Comparison of ENCODE assay signal across 14 cellular contexts in the genomic region with DNA sequence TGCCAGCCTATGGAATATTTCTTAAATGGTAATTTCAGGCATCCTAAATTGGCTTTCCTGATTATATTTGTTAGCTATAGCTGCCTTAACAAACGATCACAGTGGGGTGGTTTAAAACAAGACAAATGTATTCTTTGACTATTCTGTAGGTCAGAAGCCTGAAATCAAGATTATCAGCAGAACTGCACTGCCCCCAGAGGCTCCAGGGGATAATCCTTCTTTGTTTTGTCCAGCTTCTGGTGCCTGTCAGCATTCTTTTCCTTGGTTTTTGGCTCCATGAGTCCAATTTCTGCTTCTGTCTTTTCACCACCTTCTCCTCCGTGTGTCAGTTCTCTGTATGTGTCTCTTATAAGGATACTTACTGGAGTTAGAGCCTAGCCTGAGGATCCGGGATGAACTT.
DNase-seq lines count a peak whose midpoint lies in the region; ATAC-seq, FAIRE-seq and TF ChIP-seq lines count a peak whose summit lies in the region.
"Had no signal": no experiment of that assay in that cellular context is flagged by ENCODE, and none has a peak within 500 bp of the region (broad histone marks: within the 10 kb centered on the region; RNA-seq: fewer than 3 reads in every experiment).

No MANE protein-coding gene starts in this region.

- 0 out of 2 replicates have a peak, but pooled peaks have one; percentile 4 for TF ChIP-seq RAD21 in SK-N-SH (IDR thresholded peaks at IDR 0.05; ENCODE audit: low read length)

- intact Hi-C loops in PC-3 (cut with micrococcal nuclease) (loop anchor here (5.0 to 10.0 kb wide), 2 partner anchors 263 to 476 kb away; no protein-coding TSS in a partner anchor), cardiac septum (cut with DNase I) (no loop called here)

- no peaks in the 10 kb centered on the region for H3K9me2 ChIP-seq in SK-N-SH
- H3K9me2 ChIP-seq in PC-3 (replicated peaks; ENCODE audit: low read length), result no peaks in the 10 kb centered on the region

- H3K79me2 ChIP-seq in SK-N-SH (ENCODE audit: insufficient read depth), result no peaks in the 10 kb centered on the region
- no peaks in the 10 kb centered on the region for H3K79me2 ChIP-seq in PC-3 (ENCODE audit: low read length)

- no peak for TF ChIP-seq EP300 in SK-N-SH (IDR thresholded peaks at IDR 0.05; ENCODE audit: borderline replicate concordance in 1 of 2, low read depth in 1 of 2, low read length in 1 of 2)

- CTCF ChIA-PET in SK-N-SH (lab: Yijun Ruan, JAX) (no interaction called here), PC-3 (lab: Charles Lee) (interaction anchor here (0.7 to 1.0 kb wide), 2 partner anchors 476 to 484 kb away, joined by 4 to 5 read pairs; no protein-coding TSS in a partner anchor)

- H3K27ac ChIP-seq in SK-N-SH (ENCODE audit: low read depth in 2 of 2, low read length in 1 of 2), result no peak overlapping the region
- H3K27ac ChIP-seq in PC-3 (ENCODE audit: low read length), result no peak overlapping the region
- H3K27ac ChIP-seq: esophagus squamous epithelium, uterus had no signal

- H3K9ac ChIP-seq in SK-N-SH, result no peak overlapping the region
- no peak overlapping the region for H3K9ac ChIP-seq in PC-3 (ENCODE audit: low read length)

- H3K9me3 ChIP-seq in SK-N-SH (no peaks in the 10 kb centered on the region), PC-3 (ENCODE audit: low read length) (no peaks in the 10 kb centered on the region)
- H3K9me3 ChIP-seq: esophagus squamous epithelium, uterus had no signal

- H3K4me3 ChIP-seq in SK-N-SH (ENCODE audit: low read depth in 2 of 2, low read length in 1 of 2) (no peak overlapping the region), PC-3 (ENCODE audit: low read length) (no peak overlapping the region)
- H3K4me3 ChIP-seq: esophagus squamous epithelium, uterus had no signal

- FAIRE-seq in urothelium cell line (lab: Jason Lieb, UNC), result no peak
- FAIRE-seq: GM18507 had no signal

- no peak for ATAC-seq in SK-N-SH treated with all-trans-retinoic acid at 6 μM for 48 hours
- no peak for ATAC-seq in PC-3

- H3K4me2 ChIP-seq in SK-N-SH, result no peak overlapping the region
- no peak overlapping the region for H3K4me2 ChIP-seq in PC-3 (ENCODE audit: low read length)

- no peak for DNase-seq in SK-N-SH
- DNase-seq in PC-3, result peak; percentile 24
- peak; percentile 1 to 4 for DNase-seq in erythroblast (lab: John Stamatoyannopoulos, UW)
- DNase-seq in urothelium cell line (ENCODE audit: low spot score), result peak; percentile 22
- no peak for DNase-seq in cardiac septum (ENCODE audit: low spot score)
- DNase-seq in activated effector memory CD4-positive, alpha-beta T cell treated with Interleukin-2 at 50 U/mL for 16 hours, result no peak
- no peak for DNase-seq in stimulated activated CD4-positive, alpha-beta T cell treated with anti-CD3 and anti-CD28 coated beads, Interleukin-1b, Interleukin-23, amount 100 ng/mL, for 48 hours
- DNase-seq: esophagus squamous epithelium, GF-D8, NCI-H2081, T-helper 9 cell, uterus had no signal

- POLR2A ChIA-PET in SK-N-SH (lab: Yijun Ruan, JAX), result no interaction called here
- POLR2A ChIA-PET in PC-3 (lab: Charles Lee; ENCODE audit: unreplicated experiment), result interaction anchor here (0.5 kb wide), 1 partner anchor 1547 kb away, joined by 3 read pairs; no protein-coding TSS in a partner anchor

- no peak for TF ChIP-seq POLR2A in erythroblast (IDR thresholded peaks at IDR 0.05; ENCODE audit: low read length)

- peak; percentile 31; the same call in 1 of the 2 replicates for TF ChIP-seq CTCF in SK-N-SH (IDR thresholded peaks at IDR 0.05)
- TF ChIP-seq CTCF in PC-3 (conservative IDR thresholded peaks at IDR 0.05; ENCODE audit: low read depth, low read length), result peak; percentile 48

- H2AFZ ChIP-seq in SK-N-SH (ENCODE audit: low read depth) (no peak overlapping the region), PC-3 (ENCODE audit: low read length) (no peak overlapping the region)

- 2% methylated on average over 3 of the region's 3 CpGs for WGBS in SK-N-SH (ENCODE audit: low lambda C conversion rate)

- no peaks in the 10 kb centered on the region for H3F3A ChIP-seq in SK-N-SH (replicated peaks; ENCODE audit: insufficient read depth)
- H3F3A ChIP-seq in PC-3 (ENCODE audit: low read length, unreplicated experiment), result no peaks in the 10 kb centered on the region

- BruUV-seq in PC-3 (replicated peaks; lab: Mats Ljungman, UMichigan), result no TSS peak

- H4K20me1 ChIP-seq in SK-N-SH (ENCODE audit: insufficient read depth), result no peaks in the 10 kb centered on the region
- no peaks in the 10 kb centered on the region for H4K20me1 ChIP-seq in PC-3 (ENCODE audit: low read length)

- H3K36me3 ChIP-seq in SK-N-SH (replicated peaks in 1 of 2; ENCODE audit: control insufficient read depth in 1 of 2, insufficient read depth in 2 of 2, low read length in 1 of 2) (no peaks in the 10 kb centered on the region), PC-3 (ENCODE audit: low read depth, low read length) (no peaks in the 10 kb centered on the region)
- H3K36me3 ChIP-seq: esophagus squamous epithelium, uterus had no signal

- H3K4me1 ChIP-seq in SK-N-SH (ENCODE audit: control insufficient read depth in 1 of 2, insufficient read depth in 2 of 2, low read depth in 1 of 2, low read length in 1 of 2), result no peaks in the 10 kb centered on the region
- H3K4me1 ChIP-seq in PC-3 (ENCODE audit: insufficient read depth, low read length), result no peaks in the 10 kb centered on the region
- H3K4me1 ChIP-seq: esophagus squamous epithelium, uterus had no signal

- H3K27me3 ChIP-seq in SK-N-SH (ENCODE audit: insufficient read depth) (no peaks in the 10 kb centered on the region), PC-3 (ENCODE audit: low read length) (no peaks in the 10 kb centered on the region)
- H3K27me3 ChIP-seq: esophagus squamous epithelium, uterus had no signal

TF ChIP-seq in SK-N-SH, 30 proteins besides CTCF, POLR2A, EP300 and RAD21 (continues in another document):
- TF ChIP-seq GATA2 (CRISPR knock-in tag; IDR thresholded peaks at IDR 0.05) (no peak), FOXM1 (IDR thresholded peaks at IDR 0.05; ENCODE audit: low read depth) (no peak), MEF2A (IDR thresholded peaks at IDR 0.05; ENCODE audit: borderline replicate concordance, low read depth) (no peak), GABPA (IDR thresholded peaks at IDR 0.05; ENCODE audit: low read depth) (no peak), RXRA (IDR thresholded peaks at IDR 0.05; ENCODE audit: borderline replicate concordance, low read depth) (no peak), ZBTB33 (IDR thresholded peaks at IDR 0.05; ENCODE audit: borderline replicate concordance, low read depth) (no peak), SMC3 (IDR thresholded peaks at IDR 0.05; ENCODE audit: low read depth, low read length) (no peak)
- TF ChIP-seq, protein P1, sequence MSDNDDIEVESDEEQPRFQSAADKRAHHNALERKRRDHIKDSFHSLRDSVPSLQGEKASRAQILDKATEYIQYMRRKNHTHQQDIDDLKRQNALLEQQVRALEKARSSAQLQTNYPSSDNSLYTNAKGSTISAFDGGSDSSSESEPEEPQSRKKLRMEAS (IDR thresholded peaks at IDR 0.05; ENCODE audit: low read depth), result no peak

TF ChIP-seq in SK-N-SH treated with all-trans-retinoic acid at 6 μM for 48 hours, 23 proteins besides CTCF, POLR2A, EP300 and RAD21 (continues in another document):
- TF ChIP-seq, protein P2, sequence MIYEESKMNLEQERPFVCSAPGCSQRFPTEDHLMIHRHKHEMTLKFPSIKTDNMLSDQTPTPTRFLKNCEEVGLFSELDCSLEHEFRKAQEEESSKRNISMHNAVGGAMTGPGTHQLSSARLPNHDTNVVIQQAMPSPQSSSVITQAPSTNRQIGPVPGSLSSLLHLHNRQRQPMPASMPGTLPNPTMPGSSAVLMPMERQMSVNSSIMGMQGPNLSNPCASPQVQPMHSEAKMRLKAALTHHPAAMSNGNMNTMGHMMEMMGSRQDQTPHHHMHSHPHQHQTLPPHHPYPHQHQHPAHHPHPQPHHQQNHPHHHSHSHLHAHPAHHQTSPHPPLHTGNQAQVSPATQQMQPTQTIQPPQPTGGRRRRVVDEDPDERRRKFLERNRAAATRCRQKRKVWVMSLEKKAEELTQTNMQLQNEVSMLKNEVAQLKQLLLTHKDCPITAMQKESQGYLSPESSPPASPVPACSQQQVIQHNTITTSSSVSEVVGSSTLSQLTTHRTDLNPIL (CRISPR knock-in tag; IDR thresholded peaks at IDR 0.05; ENCODE audit: low read depth), result no peak
- TF ChIP-seq TCF4 (CRISPR knock-in tag; IDR thresholded peaks at IDR 0.05; ENCODE audit: borderline replicate concordance), result no peak
- TF ChIP-seq ZC3H10 (CRISPR knock-in tag; IDR thresholded peaks at IDR 0.05), result no peak
- TF ChIP-seq GLIS3 (CRISPR knock-in tag; IDR thresholded peaks at IDR 0.05), result no peak
- TF ChIP-seq ZNF565 (CRISPR knock-in tag; conservative IDR thresholded peaks at IDR 0.05; ENCODE audit: low read depth), result no peak
- no peak for TF ChIP-seq ZNF70 (CRISPR knock-in tag; IDR thresholded peaks at IDR 0.05)
- no peak for TF ChIP-seq TOX (CRISPR knock-in tag; IDR thresholded peaks at IDR 0.05; ENCODE audit: borderline replicate concordance)
- TF ChIP-seq TSHZ2 (CRISPR knock-in tag; IDR thresholded peaks at IDR 0.05), result no peak
- TF ChIP-seq SNAI2 (CRISPR knock-in tag; IDR thresholded peaks at IDR 0.05), result no peak

Comparison
In these comparisons a context has a peak if more than half of its experiments do, and no peak if none do; other contexts are left out.
1. DNase-seq: peak in PC-3 (single experiment), erythroblast (2 of 2) and urothelium cell line (single experiment); none in SK-N-SH (single experiment), cardiac septum (single experiment), activated effector memory CD4-positive, alpha-beta T cell treated with Interleukin-2 at 50 U/mL for 16 hours (single experiment) and stimulated activated CD4-positive, alpha-beta T cell treated with anti-CD3 and anti-CD28 coated beads, Interleukin-1b, Interleukin-23, amount 100 ng/mL, for 48 hours (single experiment).